ENCODE assay signal across 8 cellular contexts in genomic region chr16:67993207-67994036, GRCh38. TPM values are rescaled to one million over a fixed set of nuclear protein-coding genes. Genes with fewer than 3 reads are reported as not detected.
DNase-seq lines count a peak whose midpoint lies in the region; ATAC-seq and TF ChIP-seq lines count a peak whose summit lies in the region.

No MANE protein-coding gene starts in this region.

- no peaks in the 10 kb centered on the region for H3K9me3 ChIP-seq in ES-I3 (ENCODE audit: control insufficient read depth, insufficient read depth, low read length)
- no peaks in the 10 kb centered on the region for H3K9me3 ChIP-seq in adipocyte (ENCODE audit: control insufficient read depth, low read length)
- H3K9me3 ChIP-seq in left ventricle myocardium inferior (replicated peaks): no peaks in the 10 kb centered on the region
- no peaks in the 10 kb centered on the region for H3K9me3 ChIP-seq in vagina

- no peaks in the 10 kb centered on the region for H3K9me2 ChIP-seq in GM23338 (ENCODE audit: insufficient read depth)

- H2AFZ ChIP-seq in GM23338: peak overlapping the region; percentile 96

- H3K27ac Mint-ChIP-seq in GM23338 (no peak overlapping the region), T-cell (peak overlapping the region; percentile 98 to 99)

- peak; percentile 76 to 93 for TF ChIP-seq CTCF in GM23338 (conservative IDR thresholded peaks at IDR 0.05; ENCODE audit: low read depth in 2 of 2)
- peak; percentile 100 for TF ChIP-seq CTCF in left ventricle myocardium inferior (IDR thresholded peaks at IDR 0.05; ENCODE audit: borderline replicate concordance)
- peak; percentile 93 to 98 (median 97) for TF ChIP-seq CTCF in vagina (IDR thresholded peaks at IDR 0.05)

- no peaks in the 10 kb centered on the region for H3K36me3 Mint-ChIP-seq in GM23338 (ENCODE audit: low read depth)
- H3K36me3 Mint-ChIP-seq in T-cell: peaks cover 12% of the 10 kb centered on the region

- H3K9ac ChIP-seq in ES-I3 (ENCODE audit: low read depth, low read length): peak overlapping the region; percentile 22; the same call in 1 of the 2 replicates
- H3K9ac ChIP-seq in adipocyte (ENCODE audit: low read length): peak overlapping the region; percentile 72

- no peaks in the 10 kb centered on the region for H3K36me3 ChIP-seq in ES-I3 (ENCODE audit: insufficient read depth, low read length)
- H3K36me3 ChIP-seq in GM23338 (ENCODE audit: insufficient read depth): no peaks in the 10 kb centered on the region
- H3K36me3 ChIP-seq in adipocyte (ENCODE audit: control insufficient read depth, insufficient read depth, low read length, severe bottlenecking): no peaks in the 10 kb centered on the region
- no peaks in the 10 kb centered on the region for H3K36me3 ChIP-seq in left ventricle myocardium inferior
- H3K36me3 ChIP-seq in vagina: no peaks in the 10 kb centered on the region

- no peaks in the 10 kb centered on the region for H3F3A ChIP-seq in GM23338 (replicated peaks; ENCODE audit: low read depth)

- no peaks in the 10 kb centered on the region; the same call in 2 of the 3 replicates for H3K9me3 Mint-ChIP-seq in GM23338
- no peaks in the 10 kb centered on the region for H3K9me3 Mint-ChIP-seq in T-cell

- H3K4me3 ChIP-seq in GM23338 (peak overlapping the region; percentile 32; the same call in 1 of the 2 replicates), adipocyte (ENCODE audit: low read length) (peak overlapping the region; percentile 67), left ventricle myocardium inferior (peak overlapping the region; percentile 60), vagina (peak overlapping the region; percentile 32 to 35)

- H3K27me3 Mint-ChIP-seq in GM23338 (ENCODE audit: insufficient read depth, low read depth, poor library complexity) (peaks cover 15% of the 10 kb centered on the region), T-cell (no peaks in the 10 kb centered on the region)

- H3K4me3 Mint-ChIP-seq in GM23338 (no peak overlapping the region), T-cell (peak overlapping the region; percentile 80 to 88 (median 81))

- H4K20me1 ChIP-seq in GM23338 (replicated peaks; ENCODE audit: insufficient read depth): no peaks in the 10 kb centered on the region

- intact Hi-C loops in left ventricle myocardium inferior (cut with micrococcal nuclease) (no loop called here), vagina (cut with DNase I) (no loop called here)

- peak overlapping the region; percentile 66; the same call in 1 of the 2 replicates for H3K4me2 ChIP-seq in GM23338

- H3K27me3 ChIP-seq in GM23338 (ENCODE audit: insufficient read depth) (peaks cover 3% of the 10 kb centered on the region; the same call in 1 of the 2 replicates), adipocyte (replicated peaks; ENCODE audit: control insufficient read depth, insufficient read depth, low read length) (peaks cover 10% of the 10 kb centered on the region), left ventricle myocardium inferior (ENCODE audit: low read depth) (no peaks in the 10 kb centered on the region), vagina (no peaks in the 10 kb centered on the region)

- DNase-seq in GM23338 (ENCODE audit: low spot score): peak; percentile 88
- DNase-seq in M059J (ENCODE audit: low read depth): peak; percentile 55
- peak; percentile 57 to 85 (median 74) for DNase-seq in T-cell
- peak; percentile 86 for DNase-seq in adipocyte (ENCODE audit: low read depth)
- DNase-seq in left ventricle myocardium inferior: peak; percentile 85
- peak; percentile 94 for DNase-seq in retina
- DNase-seq in vagina (ENCODE audit: extremely low spot score in 2 of 2): no peak

- POLR2A ChIA-PET in T-cell (lab: Charles Lee): interaction anchor here in 1 of 2 donors (0.6 kb wide), 1 partner anchor 220 kb away, joined by 4 read pairs; no protein-coding TSS in a partner anchor

- ATAC-seq in GM23338 (peak; percentile 94), T-cell (replicated peaks in 1 of 4) (peak; percentile 86 to 93 (median 90))

- CTCF ChIA-PET in T-cell (lab: Charles Lee): interaction anchor here (0.6 to 1.2 kb wide), 9 partner anchors 9 to 237 kb away, joined by 3 to 14 read pairs (median 3); no protein-coding TSS in a partner anchor

- H3K4me1 Mint-ChIP-seq in GM23338: no peaks in the 10 kb centered on the region
- H3K4me1 Mint-ChIP-seq in T-cell: peaks cover 18 to 50% (median 43%) of the 10 kb centered on the region in 3 donors

- H3K27ac ChIP-seq in GM23338 (ENCODE audit: low read depth) (no peak overlapping the region), left ventricle myocardium inferior (replicated peaks) (peak overlapping the region; percentile 87), vagina (peak overlapping the region; percentile 69)

- TF ChIP-seq POLR2A in vagina (IDR thresholded peaks at IDR 0.05): no peak

- no peaks in the 10 kb centered on the region for H3K79me2 ChIP-seq in GM23338 (replicated peaks; ENCODE audit: insufficient read depth)

- H3K4me1 ChIP-seq in ES-I3 (ENCODE audit: insufficient read depth, low read length) (peaks cover 3% of the 10 kb centered on the region; the same call in 1 of the 2 replicates), GM23338 (ENCODE audit: insufficient read depth) (no peaks in the 10 kb centered on the region), adipocyte (ENCODE audit: control insufficient read depth, insufficient read depth, low read length) (peaks cover 4% of the 10 kb centered on the region), left ventricle myocardium inferior (peaks cover 16% of the 10 kb centered on the region), vagina (peaks cover 13% of the 10 kb centered on the region)

TF ChIP-seq in GM23338, 12 proteins besides CTCF, POLR2A, EP300 and RAD21 (continues in another document):
- TF ChIP-seq ETS1 (IDR thresholded peaks at IDR 0.05) (no peak), REST (IDR thresholded peaks at IDR 0.05; ENCODE audit: unreplicated experiment) (no peak), CREB1 (CRISPR knock-in tag; IDR thresholded peaks at IDR 0.05; ENCODE audit: low read depth) (peak; percentile 69; the same call in 1 of the 2 replicates)

RNA-seq across cellular contexts. Expression of gene DPEP2, which starts 5.9 kb away (rescaled TPM):
- total RNA-seq in GM23338 (2014; rRNA removed; shearing (Covaris generic)): not detected in 2 replicates
- 0.09 TPM in 1 of 2 replicates, not detected in the other for polyA plus RNA-seq in GM23338 (2016; fragmentation: Nextera tagmentation; extraction: Ambion mirVana)
- not detected in 2 replicates for total RNA-seq in M059J (2014; rRNA removed; shearing (Covaris generic))
- total RNA-seq in T-cell (100 to 1,000 TPM in 3 of 5 donors, 10 to 100 TPM in 2; 51.5 to 122 (median 100) TPM), left ventricle myocardium inferior (0.99 TPM), vagina (2.0 TPM)

RNA-seq across cellular contexts. Expression of gene DPEP3, which starts 13.1 kb away (rescaled TPM):
- 7.9 and 18.4 TPM in 2 replicates for total RNA-seq in GM23338 (2014; rRNA removed; shearing (Covaris generic))
- 8.8 and 11.1 TPM in 2 replicates for polyA plus RNA-seq in GM23338 (2016; fragmentation: Nextera tagmentation; extraction: Ambion mirVana)
- not detected in 2 replicates for total RNA-seq in M059J (2014; rRNA removed; shearing (Covaris generic))
- total RNA-seq in T-cell (1 to 10 TPM in 4 of 5 donors, under 1 TPM in 1; 0.48 to 1.5 (median 1.1) TPM), left ventricle myocardium inferior (not detected), vagina (not detected)

RNA-seq across cellular contexts. Expression of gene DPEP2NB, which starts 22.3 kb away (rescaled TPM):
- total RNA-seq in GM23338 (2014; rRNA removed; shearing (Covaris generic)): not detected in 2 replicates
- polyA plus RNA-seq in GM23338 (2016; fragmentation: Nextera tagmentation; extraction: Ambion mirVana): 0.19 TPM in 1 of 2 replicates, not detected in the other
- total RNA-seq in M059J (2014; rRNA removed; shearing (Covaris generic)): not detected in 2 replicates
- total RNA-seq in T-cell: not detected
- not detected for total RNA-seq in left ventricle myocardium inferior
- total RNA-seq in vagina: not detected

RNA-seq across cellular contexts. Expression of gene SLC12A4, which starts 25.0 kb away (rescaled TPM):
- 53.0 and 56.7 TPM in 2 replicates for total RNA-seq in GM23338 (2014; rRNA removed; shearing (Covaris generic))
- 17.6 and 19.9 TPM in 2 replicates for polyA plus RNA-seq in GM23338 (2016; fragmentation: Nextera tagmentation; extraction: Ambion mirVana)
- total RNA-seq in M059J (2014; rRNA removed; shearing (Covaris generic)): 26.1 and 30.7 TPM in 2 replicates
- total RNA-seq in T-cell: 10 to 100 TPM; 23.3 to 39.6 (median 33.7) TPM
- 79.2 TPM for total RNA-seq in left ventricle myocardium inferior
- total RNA-seq in vagina: 43.2 TPM

RNA-seq across cellular contexts. Expression of gene DDX28, which starts 29.6 kb away (rescaled TPM):
- 18.0 and 23.8 TPM in 2 replicates for total RNA-seq in GM23338 (2014; rRNA removed; shearing (Covaris generic))
- polyA plus RNA-seq in GM23338 (2016; fragmentation: Nextera tagmentation; extraction: Ambion mirVana): 11.9 and 12.2 TPM in 2 replicates
- total RNA-seq in M059J (2014; rRNA removed; shearing (Covaris generic)): 11.7 and 13.8 TPM in 2 replicates
- total RNA-seq in T-cell: 10 to 100 TPM; 15.5 to 21.0 (median 17.6) TPM
- 8.9 TPM for total RNA-seq in left ventricle myocardium inferior
- 17.7 TPM for total RNA-seq in vagina

Comparison
In these comparisons a context has a peak if more than half of its experiments do, and no peak if none do; other contexts are left out.
1. DNase-seq: peak in GM23338 (single experiment), M059J (single experiment), T-cell (34 of 34), adipocyte (single experiment), left ventricle myocardium inferior (single experiment) and retina (single experiment); none in vagina (0 of 2).
2. RNA of gene DPEP2, which starts 5.9 kb away (total RNA-seq): 51.5 to 122 TPM in T-cell; 2.0 TPM in vagina (single experiment), 0.99 TPM in left ventricle myocardium inferior (single experiment), not detected in GM23338 and not detected in M059J; every median in the first group is over 10 times any median in the second.
3. Peak in every context shown above with its lines, with median percentiles within 50 percentile points of each other: H3K4me3 ChIP-seq and CTCF ChIP-seq.